In the genomic region with DNA sequence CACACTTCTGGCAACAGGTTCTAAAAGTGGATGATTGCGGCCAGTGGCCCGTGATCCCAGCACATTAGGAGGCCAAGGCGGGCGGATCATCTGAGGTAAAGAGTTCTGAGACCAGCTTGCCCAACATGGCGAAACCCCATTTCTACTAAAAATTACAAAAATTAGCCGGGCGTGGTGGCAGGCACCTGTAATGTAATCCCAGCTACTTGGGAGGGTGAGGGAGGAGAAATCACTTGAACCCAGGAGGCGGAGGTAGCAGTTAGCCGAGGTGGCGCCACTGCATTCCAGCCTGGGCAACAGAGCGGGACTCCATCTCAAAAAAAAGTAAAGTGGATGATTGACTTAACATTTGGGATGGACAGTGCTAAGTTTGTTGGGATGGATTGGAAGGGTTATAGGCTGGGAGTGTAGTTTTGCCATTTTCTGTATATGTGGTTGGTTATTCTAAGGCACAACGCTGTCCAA, we compare ENCODE assay signal across 11 cellular contexts. TPM values are rescaled to one million over a fixed set of nuclear protein-coding genes. Genes with fewer than 3 reads are reported as not detected.
A peak's percentile ranks its signal among the peaks of the same experiment; 100 is the strongest.
DNase-seq lines count a peak whose midpoint lies in the region; ATAC-seq, FAIRE-seq and TF ChIP-seq lines count a peak whose summit lies in the region.
"Had no signal": no experiment of that assay in that cellular context is flagged by ENCODE, and none has a peak within 500 bp of the region (broad histone marks: within the 10 kb centered on the region; RNA-seq: fewer than 3 reads in every experiment).

No MANE protein-coding gene starts in this region.

- H3K4me1 Mint-ChIP-seq in astrocyte (ENCODE audit: low read depth, unreplicated experiment) = peaks cover 37% of the 10 kb centered on the region
- H3K4me1 Mint-ChIP-seq in naive thymus-derived CD8-positive, alpha-beta T cell = peaks cover 37 to 81% (median 67%) of the 10 kb centered on the region in 4 donors

- no peaks in the 10 kb centered on the region for H3K9me3 Mint-ChIP-seq in astrocyte (ENCODE audit: unreplicated experiment)
- H3K9me3 Mint-ChIP-seq in naive thymus-derived CD8-positive, alpha-beta T cell = no peaks in the 10 kb centered on the region

- no peak for TF ChIP-seq EP300 in suprapubic skin (IDR thresholded peaks at IDR 0.05)

- H3K79me2 ChIP-seq in astrocyte (ENCODE audit: insufficient read depth, low read length) = peaks cover 88% of the 10 kb centered on the region

- H3K9ac ChIP-seq in BLaER1 = no peak overlapping the region
- no peak overlapping the region for H3K9ac ChIP-seq in HUES48 (ENCODE audit: low read depth, low read length)
- H3K9ac ChIP-seq in astrocyte (ENCODE audit: low read length) = no peak overlapping the region

- FAIRE-seq in astrocyte (lab: Jason Lieb, UNC) = no peak
- FAIRE-seq: colon, D721Med had no signal

- peak overlapping the region; percentile 76 for H3K4me3 Mint-ChIP-seq in astrocyte (ENCODE audit: unreplicated experiment)
- peak overlapping the region; percentile 34 to 98 (median 66) for H3K4me3 Mint-ChIP-seq in naive thymus-derived CD8-positive, alpha-beta T cell

- TF ChIP-seq CTCF in astrocyte (IDR thresholded peaks at IDR 0.05; ENCODE audit: insufficient read depth, low read depth, low read length) (no peak), suprapubic skin (IDR thresholded peaks at IDR 0.05) (no peak)

- H3K4me3 ChIP-seq in BLaER1 (no peak overlapping the region), HUES48 (ENCODE audit: low read depth, low read length) (peak overlapping the region; percentile 97), astrocyte (ENCODE audit: insufficient read depth, low read depth, low read length) (no peak overlapping the region), suprapubic skin (no peak overlapping the region)

- no peak overlapping the region for H3K27ac ChIP-seq in BLaER1
- H3K27ac ChIP-seq in HUES48 (ENCODE audit: low read depth, low read length) = peak overlapping the region; percentile 4
- H3K27ac ChIP-seq in astrocyte (ENCODE audit: low read depth, low read length) = no peak overlapping the region
- no peak overlapping the region for H3K27ac ChIP-seq in suprapubic skin

- 82% methylated on average over 12 of the region's 12 CpGs for WGBS in suprapubic skin

- H3K36me3 Mint-ChIP-seq in astrocyte (ENCODE audit: low read depth, unreplicated experiment) = no peaks in the 10 kb centered on the region
- H3K36me3 Mint-ChIP-seq in naive thymus-derived CD8-positive, alpha-beta T cell = peaks cover 0 to 12% (median 0%) of the 10 kb centered on the region in 3 donors

- peak overlapping the region; percentile 72 for H3K27ac Mint-ChIP-seq in astrocyte (ENCODE audit: unreplicated experiment)
- peak overlapping the region in 8 of 10 donors; percentile 48 to 96 (median 66) for H3K27ac Mint-ChIP-seq in naive thymus-derived CD8-positive, alpha-beta T cell

- POLR2A ChIA-PET in naive thymus-derived CD8-positive, alpha-beta T cell (lab: Charles Lee) = interaction anchor here (1.7 to 8.6 kb wide), 3 partner anchors 15 to 44 kb away, joined by 5 to 126 read pairs (median 88); partner anchors contain the start of gene PAIP2

- H3K4me2 ChIP-seq in BLaER1 (peak overlapping the region; percentile 84), astrocyte (ENCODE audit: low read length) (peak overlapping the region; percentile 24)

- no peak for TF ChIP-seq POLR2A in suprapubic skin (IDR thresholded peaks at IDR 0.05)

- DNase-seq in astrocyte (ENCODE audit: low read depth) (no peak), EL (no peak), suprapubic skin (ENCODE audit: low spot score in 2 of 2) (no peak), HuH-7 (ENCODE audit: low spot score) (no peak)
- no peak for DNase-seq in naive thymus-derived CD8-positive, alpha-beta T cell
- DNase-seq: NCI-H1417 treated with DMSO at 0.1 percent for 48 hours had no signal

- H3K36me3 ChIP-seq in BLaER1 (peaks cover 33% of the 10 kb centered on the region), HUES48 (ENCODE audit: control insufficient read depth, insufficient read depth, low read length) (peaks cover 13% of the 10 kb centered on the region), astrocyte (ENCODE audit: insufficient read depth, low read length) (no peaks in the 10 kb centered on the region), suprapubic skin (no peaks in the 10 kb centered on the region)

- H3K27me3 Mint-ChIP-seq in astrocyte (ENCODE audit: low read depth, unreplicated experiment) = no peaks in the 10 kb centered on the region
- H3K27me3 Mint-ChIP-seq in naive thymus-derived CD8-positive, alpha-beta T cell = no peaks in the 10 kb centered on the region

- H3K27me3 ChIP-seq in BLaER1 (no peaks in the 10 kb centered on the region), HUES48 (ENCODE audit: control insufficient read depth, insufficient read depth, low read length) (no peaks in the 10 kb centered on the region), astrocyte (ENCODE audit: insufficient read depth, low read length) (no peaks in the 10 kb centered on the region), suprapubic skin (no peaks in the 10 kb centered on the region)

- no peak for ATAC-seq in naive thymus-derived CD8-positive, alpha-beta T cell
- ATAC-seq in HG02870 (IDR thresholded peaks at IDR 0.05; ENCODE audit: unreplicated experiment) = no peak

- no peaks in the 10 kb centered on the region for H3K9me3 ChIP-seq in BLaER1
- no peaks in the 10 kb centered on the region for H3K9me3 ChIP-seq in HUES48 (ENCODE audit: control insufficient read depth, insufficient read depth, low read length)
- no peaks in the 10 kb centered on the region for H3K9me3 ChIP-seq in astrocyte (ENCODE audit: insufficient read depth, low read depth, low read length)
- H3K9me3 ChIP-seq in suprapubic skin = no peaks in the 10 kb centered on the region

- H4K20me1 ChIP-seq in BLaER1 = peaks cover 77% of the 10 kb centered on the region
- H4K20me1 ChIP-seq in astrocyte (ENCODE audit: insufficient read depth, low read length) = peaks cover 79% of the 10 kb centered on the region

- H3K4me1 ChIP-seq in BLaER1 = peaks cover 63% of the 10 kb centered on the region
- peaks cover 43% of the 10 kb centered on the region for H3K4me1 ChIP-seq in HUES48 (ENCODE audit: control insufficient read depth, insufficient read depth, low read length)
- peaks cover 11% of the 10 kb centered on the region for H3K4me1 ChIP-seq in astrocyte (ENCODE audit: insufficient read depth, low read length)
- H3K4me1 ChIP-seq in suprapubic skin = peaks cover 75% of the 10 kb centered on the region

- H2AFZ ChIP-seq in astrocyte (ENCODE audit: low read depth, low read length) = no peak overlapping the region

RNA-seq across cellular contexts. Expression of gene MATR3, which starts 3.4 kb away (rescaled TPM):
- total RNA-seq in astrocyte = 126 and 134 TPM in 2 replicates
- 100 to 1,000 TPM; 259 to 272 TPM for total RNA-seq in naive thymus-derived CD8-positive, alpha-beta T cell
- 100 to 1,000 TPM; 323 to 351 (median 327) TPM for polyA plus RNA-seq in naive thymus-derived CD8-positive, alpha-beta T cell
- 100 to 1,000 TPM; 115 to 192 (median 129) TPM for total RNA-seq in suprapubic skin

RNA-seq across cellular contexts. Expression of gene PAIP2, which starts 44.8 kb away (rescaled TPM):
- total RNA-seq in astrocyte = 64.2 and 75.3 TPM in 2 replicates
- 100 to 1,000 TPM; 129 to 150 TPM for total RNA-seq in naive thymus-derived CD8-positive, alpha-beta T cell
- polyA plus RNA-seq in naive thymus-derived CD8-positive, alpha-beta T cell = 100 to 1,000 TPM; 359 to 455 (median 406) TPM
- 10 to 100 TPM; 50.3 to 71.0 (median 53.5) TPM for total RNA-seq in suprapubic skin
